In the genomic region with DNA sequence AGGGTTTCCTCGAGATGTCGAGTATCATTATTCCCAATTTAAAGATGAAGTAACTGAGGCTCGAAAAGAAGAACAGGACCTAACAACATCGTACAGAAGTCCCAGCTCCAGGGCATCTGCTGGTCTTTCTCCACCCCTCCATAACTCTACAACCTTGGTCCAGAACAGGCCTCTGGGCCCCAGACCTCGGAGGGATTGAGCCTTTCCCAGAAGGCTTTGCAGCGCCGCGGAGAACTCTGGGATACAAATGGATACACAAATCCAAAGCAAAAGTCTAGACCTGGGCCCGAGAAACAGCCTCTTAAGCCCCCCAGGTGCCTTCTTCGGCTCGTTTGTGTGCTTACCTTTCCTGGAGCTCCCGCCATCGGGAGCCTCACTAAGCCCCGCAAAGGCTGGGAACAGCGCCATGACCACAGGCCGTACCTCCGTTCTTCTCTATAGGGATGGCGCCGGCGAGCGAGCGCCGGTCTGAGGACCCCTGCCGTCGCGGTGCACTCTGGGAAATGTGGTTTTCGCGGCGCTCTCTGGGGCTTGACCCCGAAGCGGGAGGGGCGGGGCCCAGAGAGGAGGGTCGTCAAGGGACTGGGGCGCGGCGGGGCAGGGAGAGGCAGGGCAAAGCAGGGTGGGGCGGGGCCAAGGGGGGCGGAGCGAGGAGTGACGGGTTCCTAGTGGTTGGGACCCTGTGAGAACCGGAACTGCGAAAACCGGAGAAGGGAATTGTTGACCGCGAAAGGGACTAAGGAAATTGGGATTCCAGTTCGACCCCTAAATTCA, we compare ENCODE assay signal across 1 cellular context.
A peak's percentile ranks its signal among the peaks of the same experiment; 100 is the strongest.
TF ChIP-seq lines count a peak whose summit lies in the region.

A gene with protein sequence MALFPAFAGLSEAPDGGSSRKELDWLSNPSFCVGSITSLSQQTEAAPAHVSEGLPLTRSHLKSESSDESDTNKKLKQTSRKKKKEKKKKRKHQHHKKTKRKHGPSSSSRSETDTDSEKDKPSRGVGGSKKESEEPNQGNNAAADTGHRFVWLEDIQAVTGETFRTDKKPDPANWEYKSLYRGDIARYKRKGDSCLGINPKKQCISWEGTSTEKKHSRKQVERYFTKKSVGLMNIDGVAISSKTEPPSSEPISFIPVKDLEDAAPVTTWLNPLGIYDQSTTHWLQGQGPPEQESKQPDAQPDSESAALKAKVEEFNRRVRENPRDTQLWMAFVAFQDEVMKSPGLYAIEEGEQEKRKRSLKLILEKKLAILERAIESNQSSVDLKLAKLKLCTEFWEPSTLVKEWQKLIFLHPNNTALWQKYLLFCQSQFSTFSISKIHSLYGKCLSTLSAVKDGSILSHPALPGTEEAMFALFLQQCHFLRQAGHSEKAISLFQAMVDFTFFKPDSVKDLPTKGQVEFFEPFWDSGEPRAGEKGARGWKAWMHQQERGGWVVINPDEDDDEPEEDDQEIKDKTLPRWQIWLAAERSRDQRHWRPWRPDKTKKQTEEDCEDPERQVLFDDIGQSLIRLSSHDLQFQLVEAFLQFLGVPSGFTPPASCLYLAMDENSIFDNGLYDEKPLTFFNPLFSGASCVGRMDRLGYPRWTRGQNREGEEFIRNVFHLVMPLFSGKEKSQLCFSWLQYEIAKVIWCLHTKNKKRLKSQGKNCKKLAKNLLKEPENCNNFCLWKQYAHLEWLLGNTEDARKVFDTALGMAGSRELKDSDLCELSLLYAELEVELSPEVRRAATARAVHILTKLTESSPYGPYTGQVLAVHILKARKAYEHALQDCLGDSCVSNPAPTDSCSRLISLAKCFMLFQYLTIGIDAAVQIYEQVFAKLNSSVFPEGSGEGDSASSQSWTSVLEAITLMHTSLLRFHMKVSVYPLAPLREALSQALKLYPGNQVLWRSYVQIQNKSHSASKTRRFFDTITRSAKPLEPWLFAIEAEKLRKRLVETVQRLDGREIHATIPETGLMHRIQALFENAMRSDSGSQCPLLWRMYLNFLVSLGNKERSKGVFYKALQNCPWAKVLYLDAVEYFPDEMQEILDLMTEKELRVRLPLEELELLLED (minus strand): TSS at position 445 of the 774 bp plus-strand sequence. CDS start 37 bp downstream, at position 408.

TF ChIP-seq in HepG2, 621 proteins besides CTCF, POLR2A, EP300 and RAD21 (continued from another document and continues in another):
- TF ChIP-seq HNRNPH1 (optimal IDR thresholded peaks at IDR 0.05; ENCODE audit: low read depth, low read length), result no peak
- peak; percentile 59; the same call in 1 of the 2 replicates for TF ChIP-seq ZKSCAN8 (CRISPR knock-in tag; IDR thresholded peaks at IDR 0.05; ENCODE audit: borderline replicate concordance)
- TF ChIP-seq TOPORS (CRISPR knock-in tag; IDR thresholded peaks at IDR 0.05), result no peak
- TF ChIP-seq ZNF75D (CRISPR knock-in tag; IDR thresholded peaks at IDR 0.05; ENCODE audit: borderline replicate concordance), result no peak
- TF ChIP-seq, protein P1, sequence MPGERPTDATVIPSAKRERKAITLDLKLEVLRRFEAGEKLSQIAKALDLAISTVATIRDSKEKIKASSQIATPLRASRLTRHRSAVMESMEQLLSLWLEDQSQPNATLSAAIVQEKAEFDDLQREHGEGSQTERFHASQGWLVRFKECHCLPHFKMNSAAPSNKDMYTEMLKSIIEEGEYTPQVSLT (CRISPR knock-in tag; IDR thresholded peaks at IDR 0.05; ENCODE audit: borderline replicate concordance, low read depth), result no peak
- TF ChIP-seq ZNF792 (CRISPR knock-in tag; IDR thresholded peaks at IDR 0.05), result no peak
- TF ChIP-seq, protein P2, sequence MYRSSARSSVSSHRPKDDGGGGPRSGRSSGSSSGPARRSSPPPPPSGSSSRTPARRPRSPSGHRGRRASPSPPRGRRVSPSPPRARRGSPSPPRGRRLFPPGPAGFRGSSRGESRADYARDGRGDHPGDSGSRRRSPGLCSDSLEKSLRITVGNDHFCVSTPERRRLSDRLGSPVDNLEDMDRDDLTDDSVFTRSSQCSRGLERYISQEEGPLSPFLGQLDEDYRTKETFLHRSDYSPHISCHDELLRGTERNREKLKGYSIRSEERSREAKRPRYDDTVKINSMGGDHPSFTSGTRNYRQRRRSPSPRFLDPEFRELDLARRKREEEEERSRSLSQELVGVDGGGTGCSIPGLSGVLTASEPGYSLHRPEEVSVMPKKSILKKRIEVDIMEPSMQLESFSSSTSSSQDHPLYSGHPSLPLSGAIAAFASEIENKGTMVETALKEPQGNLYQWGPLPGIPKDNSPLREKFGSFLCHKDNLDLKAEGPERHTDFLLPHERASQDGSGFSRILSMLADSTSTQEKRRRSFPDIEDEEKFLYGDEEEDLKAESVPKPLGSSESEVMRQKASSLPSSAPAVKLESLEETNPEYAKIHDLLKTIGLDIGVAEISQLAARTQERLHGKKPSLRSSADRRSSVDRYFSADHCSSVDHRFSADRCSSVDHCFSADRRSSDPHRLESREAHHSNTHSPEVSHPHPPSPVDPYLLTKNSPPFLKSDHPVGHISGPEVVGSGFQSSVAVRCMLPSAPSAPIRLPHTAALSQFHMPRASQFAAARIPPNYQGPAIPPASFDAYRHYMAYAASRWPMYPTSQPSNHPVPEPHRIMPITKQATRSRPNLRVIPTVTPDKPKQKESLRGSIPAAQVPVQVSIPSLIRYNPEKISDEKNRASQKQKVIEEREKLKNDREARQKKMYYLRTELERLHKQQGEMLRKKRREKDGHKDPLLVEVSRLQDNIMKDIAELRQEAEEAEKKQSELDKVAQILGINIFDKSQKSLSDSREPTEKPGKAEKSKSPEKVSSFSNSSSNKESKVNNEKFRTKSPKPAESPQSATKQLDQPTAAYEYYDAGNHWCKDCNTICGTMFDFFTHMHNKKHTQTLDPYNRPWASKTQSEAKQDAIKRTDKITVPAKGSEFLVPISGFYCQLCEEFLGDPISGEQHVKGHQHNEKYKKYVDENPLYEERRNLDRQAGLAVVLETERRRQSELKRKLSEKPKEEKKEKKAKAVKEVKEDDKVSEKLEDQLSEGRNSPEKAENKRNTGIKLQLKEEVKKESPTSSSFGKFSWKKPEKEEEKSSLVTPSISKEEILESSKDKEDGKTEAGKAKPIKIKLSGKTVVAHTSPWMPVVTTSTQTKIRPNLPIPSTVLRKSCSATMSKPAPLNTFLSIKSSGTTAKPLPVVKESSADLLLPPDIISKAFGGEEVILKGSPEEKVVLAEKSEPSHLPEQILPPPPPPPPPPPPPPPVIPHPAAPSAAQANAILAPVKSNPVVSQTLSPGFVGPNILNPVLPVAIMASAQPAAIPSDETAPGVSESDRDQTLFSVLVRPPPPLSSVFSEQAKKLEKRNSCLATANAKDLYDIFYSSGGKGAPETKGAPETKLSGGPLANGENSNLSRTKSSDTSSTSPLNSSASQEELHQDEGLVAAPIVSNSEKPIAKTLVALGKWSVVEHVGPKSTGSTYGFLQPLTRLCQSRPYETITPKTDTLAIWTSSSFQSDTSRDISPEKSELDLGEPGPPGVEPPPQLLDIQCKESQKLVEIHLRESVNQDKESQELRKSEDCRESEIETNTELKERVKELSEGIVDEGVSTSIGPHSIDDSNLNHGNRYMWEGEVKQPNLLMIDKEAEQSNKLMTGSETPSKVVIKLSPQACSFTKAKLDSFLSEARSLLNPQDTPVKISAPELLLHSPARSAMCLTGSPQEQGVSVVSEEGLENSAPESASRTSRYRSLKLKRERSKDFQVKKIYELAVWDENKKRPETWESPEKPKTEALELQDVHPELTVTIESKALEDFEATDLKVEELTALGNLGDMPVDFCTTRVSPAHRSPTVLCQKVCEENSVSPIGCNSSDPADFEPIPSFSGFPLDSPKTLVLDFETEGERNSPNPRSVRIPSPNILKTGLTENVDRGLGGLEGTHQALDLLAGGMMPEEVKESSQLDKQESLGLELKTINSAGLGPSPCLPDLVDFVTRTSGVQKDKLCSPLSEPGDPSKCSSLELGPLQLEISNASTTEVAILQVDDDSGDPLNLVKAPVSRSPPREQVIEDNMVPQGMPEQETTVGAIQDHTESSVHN (CRISPR knock-in tag; IDR thresholded peaks at IDR 0.05), result no peak
- no peak for TF ChIP-seq IRX3 (CRISPR knock-in tag; IDR thresholded peaks at IDR 0.05; ENCODE audit: borderline replicate concordance, low read depth)
- TF ChIP-seq PCBP1 (IDR thresholded peaks at IDR 0.05; ENCODE audit: borderline replicate concordance, low read depth, low read length), result no peak
- no peak for TF ChIP-seq AHDC1 (CRISPR knock-in tag; IDR thresholded peaks at IDR 0.05; ENCODE audit: borderline replicate concordance)
- TF ChIP-seq ZNF883 (CRISPR knock-in tag; IDR thresholded peaks at IDR 0.05; ENCODE audit: not compliant biosample characterization), result no peak
- TF ChIP-seq MYC (CRISPR knock-in tag; IDR thresholded peaks at IDR 0.05; ENCODE audit: borderline replicate concordance), result peak; percentile 44; the same call in 1 of the 2 replicates
- TF ChIP-seq ZNF556 (CRISPR knock-in tag; IDR thresholded peaks at IDR 0.05; ENCODE audit: borderline replicate concordance), result no peak
- no peak for TF ChIP-seq ZNF180 (CRISPR knock-in tag; IDR thresholded peaks at IDR 0.05; ENCODE audit: borderline replicate concordance, low read depth)
- no peak for TF ChIP-seq ZBTB7A (CRISPR knock-in tag; IDR thresholded peaks at IDR 0.05)
- TF ChIP-seq RBM22 (optimal IDR thresholded peaks at IDR 0.05; ENCODE audit: low read length), result no peak
- TF ChIP-seq ZXDC (CRISPR knock-in tag; IDR thresholded peaks at IDR 0.05), result no peak
- no peak for TF ChIP-seq ZNF720 (CRISPR knock-in tag; IDR thresholded peaks at IDR 0.05)
- TF ChIP-seq FOXK1 (CRISPR knock-in tag; IDR thresholded peaks at IDR 0.05; ENCODE audit: borderline replicate concordance, low read depth), result peak; percentile 92; the same call in 1 of the 2 replicates
